13 cellular contexts compared by ENCODE assay signal in genomic region chr1:245856944-245857531, GRCh38.
DNase-seq lines count a peak whose midpoint lies in the region; ATAC-seq and TF ChIP-seq lines count a peak whose summit lies in the region.
"Had no signal": no experiment of that assay in that cellular context is flagged by ENCODE, and none has a peak within 500 bp of the region (broad histone marks: within the 10 kb centered on the region; RNA-seq: fewer than 3 reads in every experiment).

No MANE protein-coding gene starts in this region.

- H3K9ac ChIP-seq in fibroblast of lung (ENCODE audit: insufficient read depth, low read length) = no peak overlapping the region

- no peaks in the 10 kb centered on the region for H4K20me1 ChIP-seq in fibroblast of lung (ENCODE audit: control insufficient read depth, extremely low read depth, insufficient read depth, low read length)

- peaks cover 24% of the 10 kb centered on the region for H3K4me1 ChIP-seq in fibroblast of lung (ENCODE audit: control insufficient read depth, extremely low read depth, insufficient read depth, low read length)

- no peak overlapping the region for H3K4me3 ChIP-seq in fibroblast of lung (replicated peaks in 1 of 4; ENCODE audit: control extremely low read depth in 1 of 4, insufficient read depth in 1 of 4, low read depth in 3 of 4, low read length in 4 of 4)

- H3K4me2 ChIP-seq in fibroblast of lung (ENCODE audit: extremely low read depth, insufficient read depth, low read length) = no peak overlapping the region

- H3K27ac ChIP-seq in fibroblast of lung (ENCODE audit: insufficient read depth, low read length) = no peak overlapping the region
- H3K27ac ChIP-seq: WERI-Rb-1 had no signal

- H3K4me1 Mint-ChIP-seq in osteocyte (ENCODE audit: unreplicated experiment) = peaks cover 45% of the 10 kb centered on the region

- no peak for ATAC-seq in GM19463 (IDR thresholded peaks at IDR 0.05; ENCODE audit: unreplicated experiment)
- ATAC-seq in HG03135 (IDR thresholded peaks at IDR 0.05; ENCODE audit: unreplicated experiment) = no peak
- ATAC-seq: right cardiac atrium had no signal

- no peaks in the 10 kb centered on the region for H3K27me3 ChIP-seq in fibroblast of lung (ENCODE audit: control insufficient read depth, insufficient read depth, low read length)

- H3K36me3 Mint-ChIP-seq in osteocyte (ENCODE audit: unreplicated experiment) = peaks cover 13% of the 10 kb centered on the region

- H3K9me3 Mint-ChIP-seq in osteocyte (ENCODE audit: unreplicated experiment) = peaks cover 9% of the 10 kb centered on the region

- no peaks in the 10 kb centered on the region for H3K27me3 Mint-ChIP-seq in osteocyte (ENCODE audit: unreplicated experiment)

- H3K27ac Mint-ChIP-seq in osteocyte (ENCODE audit: unreplicated experiment) = peak overlapping the region; percentile 54

- H2AFZ ChIP-seq in fibroblast of lung (ENCODE audit: low read length) = no peak overlapping the region

- H3K4me3 Mint-ChIP-seq in osteocyte (ENCODE audit: unreplicated experiment) = no peak overlapping the region

- H3K9me3 ChIP-seq in fibroblast of lung (ENCODE audit: control insufficient read depth, insufficient read depth, low read depth, low read length) = no peaks in the 10 kb centered on the region

- peak; percentile 88 for DNase-seq in EH (ENCODE audit: low read depth)
- peak; percentile 9 for DNase-seq in SK-MEL-5 (ENCODE audit: low read depth, low spot score)
- peak; percentile 60 to 99 for DNase-seq in fibroblast of lung (ENCODE audit: low read depth in 2 of 2)
- no peak for DNase-seq in osteocyte (ENCODE audit: extremely low spot score, unreplicated experiment)
- no peak for DNase-seq in COLO668 (lab: John Stamatoyannopoulos, UW; ENCODE audit: unreplicated experiment)
- no peak for DNase-seq in NCI-H2029 (lab: John Stamatoyannopoulos, UW)
- DNase-seq: amygdala, GOT3, NCI-H69, right cardiac atrium, WERI-Rb-1 had no signal

- in situ Hi-C loops in SK-MEL-5 (cut with HindIII; ENCODE audit: low pct_unique_long_range_greater_than_20kb, low sequenced_read_pairs) = no loop called here

- no peaks in the 10 kb centered on the region for H3K79me2 ChIP-seq in fibroblast of lung (ENCODE audit: control insufficient read depth, insufficient read depth, low read length)

- TF ChIP-seq CTCF in fibroblast of lung (conservative IDR thresholded peaks at IDR 0.05 in 1 of 2, IDR thresholded peaks at IDR 0.05 in 1 of 2; ENCODE audit: low read depth in 1 of 2, low read length in 2 of 2) = no peak
- TF ChIP-seq CTCF in osteocyte (IDR thresholded peaks at IDR 0.05) = no peak

- H3K36me3 ChIP-seq in fibroblast of lung (ENCODE audit: control insufficient read depth, insufficient read depth, low read length) = no peaks in the 10 kb centered on the region
- H3K36me3 ChIP-seq: WERI-Rb-1 had no signal

Comparison
In these comparisons a context has a peak if more than half of its experiments do, and no peak if none do; other contexts are left out.
1. DNase-seq: peak in EH (single experiment), SK-MEL-5 (single experiment) and fibroblast of lung (2 of 2); none in osteocyte (single experiment), COLO668 (single experiment) and NCI-H2029 (single experiment).